Comparison of ENCODE assay signal across 13 cellular contexts in genomic region chr9:42243211-42243610, GRCh38. TPM values are rescaled to one million over a fixed set of nuclear protein-coding genes. Genes with fewer than 3 reads are reported as not detected.
DNase-seq lines count a peak whose midpoint lies in the region; ATAC-seq, FAIRE-seq and TF ChIP-seq lines count a peak whose summit lies in the region.
"Not testable (repeated sequence)": the region's sequence is repeated elsewhere in the genome, so short reads cannot be mapped to it uniquely, and the experiment has no call there.
"Had no signal": no experiment of that assay in that cellular context is flagged by ENCODE, and none has a peak within 500 bp of the region (broad histone marks: within the 10 kb centered on the region; RNA-seq: fewer than 3 reads in every experiment).

No MANE protein-coding gene starts in this region.

- in situ Hi-C loops in IMR-90 (cut with MboI; ENCODE audit: low sequenced_read_pairs): not testable (repeated sequence)

- not testable (repeated sequence) for H3K4me2 ChIP-seq in IMR-90 (ENCODE audit: low read depth, low read length); PC-3 (ENCODE audit: low read length)

- intact Hi-C loops in IMR-90 (cut with micrococcal nuclease); PC-3 (cut with micrococcal nuclease): not testable (repeated sequence)

- TF ChIP-seq CTCF in IMR-90 (conservative IDR thresholded peaks at IDR 0.05; ENCODE audit: low read depth, low read length); PC-3 (conservative IDR thresholded peaks at IDR 0.05; ENCODE audit: low read depth, low read length); bronchial epithelial cell (IDR thresholded peaks at IDR 0.05; ENCODE audit: insufficient read depth, low read length, severe bottlenecking); foreskin keratinocyte (conservative IDR thresholded peaks at IDR 0.05): not testable (repeated sequence)

- not testable (repeated sequence) for H3K56ac ChIP-seq in IMR-90 (ENCODE audit: extremely low read depth, insufficient read depth, low read length)

- not testable (repeated sequence) for H3K9me3 ChIP-seq in IMR-90 (ENCODE audit: control insufficient read depth, insufficient read depth, low read length); PC-3 (ENCODE audit: low read length)

- H4K91ac ChIP-seq in IMR-90 (ENCODE audit: insufficient read depth, low read depth, low read length): not testable (repeated sequence)

- not testable (repeated sequence) for H2BK15ac ChIP-seq in IMR-90 (ENCODE audit: low read depth, low read length)

- H3K23ac ChIP-seq in IMR-90 (ENCODE audit: low read depth, low read length): not testable (repeated sequence)

- H2BK120ac ChIP-seq in IMR-90 (ENCODE audit: low read depth, low read length): not testable (repeated sequence)

- POLR2A ChIA-PET in IMR-90 (lab: Charles Lee; ENCODE audit: unreplicated experiment); PC-3 (lab: Charles Lee; ENCODE audit: unreplicated experiment): not testable (repeated sequence)

- H3K36me3 ChIP-seq in ACC112 (ENCODE audit: insufficient read depth, low read length); IMR-90 (ENCODE audit: control insufficient read depth, insufficient read depth, low read length); PC-3 (ENCODE audit: low read depth, low read length); bronchial epithelial cell (ENCODE audit: control insufficient read depth, insufficient read depth, low read length): not testable (repeated sequence)

- TF ChIP-seq POLR2A in IMR-90 (IDR thresholded peaks at IDR 0.05; ENCODE audit: low read depth, low read length): not testable (repeated sequence)

- peaks cover 25% of the 10 kb centered on the region for H3K4me1 ChIP-seq in ACC112 (ENCODE audit: control insufficient read depth, insufficient read depth, low read length, unreplicated experiment)
- not testable (repeated sequence) for H3K4me1 ChIP-seq in IMR-90 (ENCODE audit: control insufficient read depth, insufficient read depth, low read length); PC-3 (ENCODE audit: insufficient read depth, low read length); foreskin keratinocyte

- H3K27ac ChIP-seq in ACC112 (ENCODE audit: low read depth, low read length); IMR-90 (ENCODE audit: insufficient read depth, low read length); PC-3 (ENCODE audit: low read length); foreskin keratinocyte: not testable (repeated sequence)

- not testable (repeated sequence) for H3K4me3 ChIP-seq in ACC112 (ENCODE audit: low read depth, low read length); IMR-90 (ENCODE audit: insufficient read depth, low read depth, low read length); PC-3 (ENCODE audit: low read length); bronchial epithelial cell (ENCODE audit: low read depth, low read length)

- not testable (repeated sequence) for H3K79me1 ChIP-seq in IMR-90 (ENCODE audit: low read depth in 1 of 2, low read length in 2 of 2)

- H3K14ac ChIP-seq in IMR-90 (replicated peaks; ENCODE audit: low read depth, low read length): not testable (repeated sequence)

- H3K27me3 ChIP-seq in ACC112 (ENCODE audit: insufficient read depth, low read length); IMR-90 (ENCODE audit: control insufficient read depth, insufficient read depth, low read length); PC-3 (ENCODE audit: low read length); bronchial epithelial cell (ENCODE audit: control insufficient read depth, insufficient read depth, low read length); foreskin keratinocyte: not testable (repeated sequence)

- dilution Hi-C loops in IMR-90 (cut with HindIII; ENCODE audit: low sequenced_read_pairs, unreplicated experiment): not testable (repeated sequence)

- not testable (repeated sequence) for H4K8ac ChIP-seq in IMR-90 (ENCODE audit: low read depth in 2 of 2, low read length in 2 of 2)

- not testable (repeated sequence) for H2AK5ac ChIP-seq in IMR-90 (ENCODE audit: low read depth, low read length)

- H4K5ac ChIP-seq in IMR-90 (ENCODE audit: low read depth, low read length): not testable (repeated sequence)

- ATAC-seq in IMR-90 (ENCODE audit: low read depth); PC-3: not testable (repeated sequence)
- peak; percentile 83 for ATAC-seq in foreskin keratinocyte

- H3K79me2 ChIP-seq in ACC112 (ENCODE audit: control insufficient read depth, insufficient read depth, low read length, unreplicated experiment); PC-3 (ENCODE audit: low read length): not testable (repeated sequence)

- not testable (repeated sequence) for TF ChIP-seq RAD21 in IMR-90 (IDR thresholded peaks at IDR 0.05; ENCODE audit: low read length)

- H3K9ac ChIP-seq in IMR-90 (ENCODE audit: low read depth, low read length); PC-3 (ENCODE audit: low read length): not testable (repeated sequence)

- not testable (repeated sequence) for H3K9me1 ChIP-seq in IMR-90 (ENCODE audit: insufficient read depth, low read length)

- not testable (repeated sequence) for FAIRE-seq in bronchial epithelial cell (lab: Jason Lieb, UNC)

- H3K18ac ChIP-seq in IMR-90 (ENCODE audit: low read depth, low read length): not testable (repeated sequence)

- H4K20me1 ChIP-seq in IMR-90 (ENCODE audit: insufficient read depth, low read length); PC-3 (ENCODE audit: low read length): not testable (repeated sequence)

- peak overlapping the region; percentile 43 for H2AFZ ChIP-seq in ACC112 (ENCODE audit: low read length, unreplicated experiment)
- not testable (repeated sequence) for H2AFZ ChIP-seq in IMR-90 (replicated peaks; ENCODE audit: low read length, poor library complexity); PC-3 (ENCODE audit: low read length)

- H3K4ac ChIP-seq in IMR-90 (ENCODE audit: low read depth, low read length): not testable (repeated sequence)

- H3K9me2 ChIP-seq in PC-3 (replicated peaks; ENCODE audit: low read length): not testable (repeated sequence)

- no CpG with 5 or more reads among the region's 2 CpGs for whole genome bisulfite sequencing in IMR-90 (ENCODE audit: extremely low coverage in 2 of 2, insufficient read length in 1 of 2), 2 experiments

- H2AK9ac ChIP-seq in IMR-90 (replicated peaks; ENCODE audit: low read depth, low read length, poor library complexity): not testable (repeated sequence)

- DNase-seq in EL (peak; percentile 19), IMR-90 (peak; percentile 33), NCI-H2171 (lab: John Stamatoyannopoulos, UW) (peak; percentile 13), PC-3 (peak; percentile 63), bronchial epithelial cell (ENCODE audit: low read depth) (peak; percentile 40), foreskin keratinocyte (peak; percentile 23 to 57)

- CTCF ChIA-PET in IMR-90 (lab: Yijun Ruan, JAX); PC-3 (lab: Charles Lee): not testable (repeated sequence)

- H3F3A ChIP-seq in PC-3 (ENCODE audit: low read length, unreplicated experiment): not testable (repeated sequence)

- not testable (repeated sequence) for H2BK5ac ChIP-seq in IMR-90 (ENCODE audit: low read depth, low read length, poor library complexity, severe bottlenecking)

- BruUV-seq in IMR-90 (replicated peaks; lab: Mats Ljungman, UMichigan); PC-3 (replicated peaks; lab: Mats Ljungman, UMichigan): not testable (repeated sequence)

- not testable (repeated sequence) for H2BK20ac ChIP-seq in IMR-90 (ENCODE audit: low read depth, low read length)

RNA-seq across cellular contexts. Expression of gene SPATA31A6, which starts 59.8 kb away (rescaled TPM):
- total RNA-seq in IMR-90 (2012; rRNA removed): not detected in 2 replicates
- polyA plus RNA-seq in IMR-90 (2012; rRNA removed): not detected in 2 replicates
- polyA plus RNA-seq in IMR-90 (2012; cell fraction: cytosol; rRNA removed): not detected in 2 replicates
- not detected in 2 replicates for polyA plus RNA-seq in IMR-90 (2012; cell fraction: nucleus; rRNA removed; ENCODE audit: low replicate concordance)
- total RNA-seq in PC-3 (2014; rRNA removed): not detected in 2 replicates
- total RNA-seq in bronchial epithelial cell: not detected in 2 replicates
- total RNA-seq in foreskin keratinocyte: not detected in 2 replicates
- polyA plus RNA-seq in foreskin keratinocyte: not detected in 2 replicates
- total RNA-seq: CD4-positive, alpha-beta memory T cell; GM23338; HFFc6 had no signal
- polyA plus RNA-seq: AG04450; CD14-positive monocyte; CD4-positive, alpha-beta memory T cell; GM23338; IgD-negative memory B cell had no signal

Comparison
In these comparisons a context has a peak if more than half of its experiments do, and no peak if none do; other contexts are left out.
1. DNase-seq: peak in every context shown above with its lines; median percentile 63 in PC-3; 40 in bronchial epithelial cell; 40 in foreskin keratinocyte; 33 in IMR-90; 19 in EL; 13 in NCI-H2171.